Comparison of ENCODE assay signal across 1 cellular context in the genomic region with DNA sequence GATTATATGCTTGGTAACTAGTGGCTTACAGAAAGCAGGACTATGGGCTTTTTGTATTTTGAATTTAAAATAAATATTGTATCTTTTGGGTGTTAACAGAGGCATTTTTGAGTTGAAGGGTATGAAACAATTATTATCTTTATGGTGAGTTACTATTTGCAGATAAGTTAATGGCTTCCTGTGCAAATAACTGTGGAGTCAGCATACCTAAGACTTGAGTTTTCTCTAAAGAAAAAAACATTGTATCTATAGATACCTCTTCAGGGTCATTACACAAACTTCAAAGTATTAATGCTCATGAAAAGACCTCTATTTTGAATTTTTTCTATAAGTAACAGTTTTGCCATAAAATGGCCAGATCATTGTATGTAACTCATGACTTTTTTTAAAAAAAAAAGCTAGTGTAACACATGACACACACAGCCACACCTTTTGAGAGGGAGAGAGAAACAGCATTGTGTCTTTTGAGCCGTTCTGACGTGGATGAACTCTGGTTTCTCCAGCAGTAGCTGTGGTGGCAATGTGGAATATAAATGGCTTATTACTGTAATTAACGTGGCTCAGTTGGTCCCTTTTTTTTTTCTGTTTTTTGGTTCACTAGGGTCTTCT.
TF ChIP-seq lines count a peak whose summit lies in the region.

No MANE protein-coding gene starts in this region.

TF ChIP-seq in K562, 482 proteins besides CTCF, POLR2A, EP300 and RAD21:
- TF ChIP-seq, protein P1, sequence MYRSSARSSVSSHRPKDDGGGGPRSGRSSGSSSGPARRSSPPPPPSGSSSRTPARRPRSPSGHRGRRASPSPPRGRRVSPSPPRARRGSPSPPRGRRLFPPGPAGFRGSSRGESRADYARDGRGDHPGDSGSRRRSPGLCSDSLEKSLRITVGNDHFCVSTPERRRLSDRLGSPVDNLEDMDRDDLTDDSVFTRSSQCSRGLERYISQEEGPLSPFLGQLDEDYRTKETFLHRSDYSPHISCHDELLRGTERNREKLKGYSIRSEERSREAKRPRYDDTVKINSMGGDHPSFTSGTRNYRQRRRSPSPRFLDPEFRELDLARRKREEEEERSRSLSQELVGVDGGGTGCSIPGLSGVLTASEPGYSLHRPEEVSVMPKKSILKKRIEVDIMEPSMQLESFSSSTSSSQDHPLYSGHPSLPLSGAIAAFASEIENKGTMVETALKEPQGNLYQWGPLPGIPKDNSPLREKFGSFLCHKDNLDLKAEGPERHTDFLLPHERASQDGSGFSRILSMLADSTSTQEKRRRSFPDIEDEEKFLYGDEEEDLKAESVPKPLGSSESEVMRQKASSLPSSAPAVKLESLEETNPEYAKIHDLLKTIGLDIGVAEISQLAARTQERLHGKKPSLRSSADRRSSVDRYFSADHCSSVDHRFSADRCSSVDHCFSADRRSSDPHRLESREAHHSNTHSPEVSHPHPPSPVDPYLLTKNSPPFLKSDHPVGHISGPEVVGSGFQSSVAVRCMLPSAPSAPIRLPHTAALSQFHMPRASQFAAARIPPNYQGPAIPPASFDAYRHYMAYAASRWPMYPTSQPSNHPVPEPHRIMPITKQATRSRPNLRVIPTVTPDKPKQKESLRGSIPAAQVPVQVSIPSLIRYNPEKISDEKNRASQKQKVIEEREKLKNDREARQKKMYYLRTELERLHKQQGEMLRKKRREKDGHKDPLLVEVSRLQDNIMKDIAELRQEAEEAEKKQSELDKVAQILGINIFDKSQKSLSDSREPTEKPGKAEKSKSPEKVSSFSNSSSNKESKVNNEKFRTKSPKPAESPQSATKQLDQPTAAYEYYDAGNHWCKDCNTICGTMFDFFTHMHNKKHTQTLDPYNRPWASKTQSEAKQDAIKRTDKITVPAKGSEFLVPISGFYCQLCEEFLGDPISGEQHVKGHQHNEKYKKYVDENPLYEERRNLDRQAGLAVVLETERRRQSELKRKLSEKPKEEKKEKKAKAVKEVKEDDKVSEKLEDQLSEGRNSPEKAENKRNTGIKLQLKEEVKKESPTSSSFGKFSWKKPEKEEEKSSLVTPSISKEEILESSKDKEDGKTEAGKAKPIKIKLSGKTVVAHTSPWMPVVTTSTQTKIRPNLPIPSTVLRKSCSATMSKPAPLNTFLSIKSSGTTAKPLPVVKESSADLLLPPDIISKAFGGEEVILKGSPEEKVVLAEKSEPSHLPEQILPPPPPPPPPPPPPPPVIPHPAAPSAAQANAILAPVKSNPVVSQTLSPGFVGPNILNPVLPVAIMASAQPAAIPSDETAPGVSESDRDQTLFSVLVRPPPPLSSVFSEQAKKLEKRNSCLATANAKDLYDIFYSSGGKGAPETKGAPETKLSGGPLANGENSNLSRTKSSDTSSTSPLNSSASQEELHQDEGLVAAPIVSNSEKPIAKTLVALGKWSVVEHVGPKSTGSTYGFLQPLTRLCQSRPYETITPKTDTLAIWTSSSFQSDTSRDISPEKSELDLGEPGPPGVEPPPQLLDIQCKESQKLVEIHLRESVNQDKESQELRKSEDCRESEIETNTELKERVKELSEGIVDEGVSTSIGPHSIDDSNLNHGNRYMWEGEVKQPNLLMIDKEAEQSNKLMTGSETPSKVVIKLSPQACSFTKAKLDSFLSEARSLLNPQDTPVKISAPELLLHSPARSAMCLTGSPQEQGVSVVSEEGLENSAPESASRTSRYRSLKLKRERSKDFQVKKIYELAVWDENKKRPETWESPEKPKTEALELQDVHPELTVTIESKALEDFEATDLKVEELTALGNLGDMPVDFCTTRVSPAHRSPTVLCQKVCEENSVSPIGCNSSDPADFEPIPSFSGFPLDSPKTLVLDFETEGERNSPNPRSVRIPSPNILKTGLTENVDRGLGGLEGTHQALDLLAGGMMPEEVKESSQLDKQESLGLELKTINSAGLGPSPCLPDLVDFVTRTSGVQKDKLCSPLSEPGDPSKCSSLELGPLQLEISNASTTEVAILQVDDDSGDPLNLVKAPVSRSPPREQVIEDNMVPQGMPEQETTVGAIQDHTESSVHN (IDR thresholded peaks at IDR 0.05; ENCODE audit: borderline replicate concordance in 1 of 2, low read depth in 1 of 2) = no peak
- TF ChIP-seq, protein P2, sequence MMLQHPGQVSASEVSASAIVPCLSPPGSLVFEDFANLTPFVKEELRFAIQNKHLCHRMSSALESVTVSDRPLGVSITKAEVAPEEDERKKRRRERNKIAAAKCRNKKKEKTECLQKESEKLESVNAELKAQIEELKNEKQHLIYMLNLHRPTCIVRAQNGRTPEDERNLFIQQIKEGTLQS (IDR thresholded peaks at IDR 0.05) = no peak
- TF ChIP-seq, protein P2 (CRISPR knock-in tag; conservative IDR thresholded peaks at IDR 0.05) = no peak
- TF ChIP-seq, protein P3, sequence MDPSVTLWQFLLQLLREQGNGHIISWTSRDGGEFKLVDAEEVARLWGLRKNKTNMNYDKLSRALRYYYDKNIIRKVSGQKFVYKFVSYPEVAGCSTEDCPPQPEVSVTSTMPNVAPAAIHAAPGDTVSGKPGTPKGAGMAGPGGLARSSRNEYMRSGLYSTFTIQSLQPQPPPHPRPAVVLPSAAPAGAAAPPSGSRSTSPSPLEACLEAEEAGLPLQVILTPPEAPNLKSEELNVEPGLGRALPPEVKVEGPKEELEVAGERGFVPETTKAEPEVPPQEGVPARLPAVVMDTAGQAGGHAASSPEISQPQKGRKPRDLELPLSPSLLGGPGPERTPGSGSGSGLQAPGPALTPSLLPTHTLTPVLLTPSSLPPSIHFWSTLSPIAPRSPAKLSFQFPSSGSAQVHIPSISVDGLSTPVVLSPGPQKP (CRISPR knock-in tag; IDR thresholded peaks at IDR 0.05) = no peak
- TF ChIP-seq, protein P4, sequence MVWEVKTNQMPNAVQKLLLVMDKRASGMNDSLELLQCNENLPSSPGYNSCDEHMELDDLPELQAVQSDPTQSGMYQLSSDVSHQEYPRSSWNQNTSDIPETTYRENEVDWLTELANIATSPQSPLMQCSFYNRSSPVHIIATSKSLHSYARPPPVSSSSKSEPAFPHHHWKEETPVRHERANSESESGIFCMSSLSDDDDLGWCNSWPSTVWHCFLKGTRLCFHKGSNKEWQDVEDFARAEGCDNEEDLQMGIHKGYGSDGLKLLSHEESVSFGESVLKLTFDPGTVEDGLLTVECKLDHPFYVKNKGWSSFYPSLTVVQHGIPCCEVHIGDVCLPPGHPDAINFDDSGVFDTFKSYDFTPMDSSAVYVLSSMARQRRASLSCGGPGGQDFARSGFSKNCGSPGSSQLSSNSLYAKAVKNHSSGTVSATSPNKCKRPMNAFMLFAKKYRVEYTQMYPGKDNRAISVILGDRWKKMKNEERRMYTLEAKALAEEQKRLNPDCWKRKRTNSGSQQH (CRISPR knock-in tag; IDR thresholded peaks at IDR 0.05) = no peak
- TF ChIP-seq ZNF23 (CRISPR knock-in tag; IDR thresholded peaks at IDR 0.05) (no peak), C11orf30 (IDR thresholded peaks at IDR 0.05; ENCODE audit: low read depth) (peak; percentile 30; the same call in 1 of the 2 replicates), RBM25 (IDR thresholded peaks at IDR 0.05; ENCODE audit: low read depth, low read length, severe bottlenecking) (no peak), ZNF79 (CRISPR knock-in tag; IDR thresholded peaks at IDR 0.05; ENCODE audit: low read depth) (no peak), MAFF (IDR thresholded peaks at IDR 0.05; ENCODE audit: low read length) (peak; percentile 28; the same call in 1 of the 2 replicates), ZNF316 (IDR thresholded peaks at IDR 0.05) (peak; percentile 59), HLTF (IDR thresholded peaks at IDR 0.05) (no peak), RUNX1 (IDR thresholded peaks at IDR 0.05; ENCODE audit: low read depth) (no peak), MAFG (tag; conservative IDR thresholded peaks at IDR 0.05) (0 out of 2 replicates have a peak, but pooled peaks have one; percentile 17)
- TF ChIP-seq, protein P5, sequence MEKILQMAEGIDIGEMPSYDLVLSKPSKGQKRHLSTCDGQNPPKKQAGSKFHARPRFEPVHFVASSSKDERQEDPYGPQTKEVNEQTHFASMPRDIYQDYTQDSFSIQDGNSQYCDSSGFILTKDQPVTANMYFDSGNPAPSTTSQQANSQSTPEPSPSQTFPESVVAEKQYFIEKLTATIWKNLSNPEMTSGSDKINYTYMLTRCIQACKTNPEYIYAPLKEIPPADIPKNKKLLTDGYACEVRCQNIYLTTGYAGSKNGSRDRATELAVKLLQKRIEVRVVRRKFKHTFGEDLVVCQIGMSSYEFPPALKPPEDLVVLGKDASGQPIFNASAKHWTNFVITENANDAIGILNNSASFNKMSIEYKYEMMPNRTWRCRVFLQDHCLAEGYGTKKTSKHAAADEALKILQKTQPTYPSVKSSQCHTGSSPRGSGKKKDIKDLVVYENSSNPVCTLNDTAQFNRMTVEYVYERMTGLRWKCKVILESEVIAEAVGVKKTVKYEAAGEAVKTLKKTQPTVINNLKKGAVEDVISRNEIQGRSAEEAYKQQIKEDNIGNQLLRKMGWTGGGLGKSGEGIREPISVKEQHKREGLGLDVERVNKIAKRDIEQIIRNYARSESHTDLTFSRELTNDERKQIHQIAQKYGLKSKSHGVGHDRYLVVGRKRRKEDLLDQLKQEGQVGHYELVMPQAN (IDR thresholded peaks at IDR 0.05; ENCODE audit: borderline replicate concordance) = no peak
